ENCODE assay signal across 1 cellular context in genomic region chr12:24078318-24078765, GRCh38.
TF ChIP-seq lines count a peak whose summit lies in the region.

No MANE protein-coding gene starts in this region.

TF ChIP-seq in IMR-90, 13 proteins besides CTCF, POLR2A, EP300 and RAD21:
- no peak for TF ChIP-seq RCOR1 (IDR thresholded peaks at IDR 0.05; ENCODE audit: insufficient replicate concordance, low read length)
- TF ChIP-seq USF2 (IDR thresholded peaks at IDR 0.05; ENCODE audit: low read depth, low read length): no peak
- TF ChIP-seq MAFK (IDR thresholded peaks at IDR 0.05; ENCODE audit: low read depth, low read length): no peak
